1 cellular context compared by ENCODE assay signal in genomic region chr20:32893878-32894483, GRCh38.
A peak's percentile ranks its signal among the peaks of the same experiment; 100 is the strongest.
TF ChIP-seq lines count a peak whose summit lies in the region.

No MANE protein-coding gene starts in this region.

TF ChIP-seq in HepG2, 621 proteins besides CTCF, POLR2A, EP300 and RAD21 (continues in another document):
- TF ChIP-seq, protein P1, sequence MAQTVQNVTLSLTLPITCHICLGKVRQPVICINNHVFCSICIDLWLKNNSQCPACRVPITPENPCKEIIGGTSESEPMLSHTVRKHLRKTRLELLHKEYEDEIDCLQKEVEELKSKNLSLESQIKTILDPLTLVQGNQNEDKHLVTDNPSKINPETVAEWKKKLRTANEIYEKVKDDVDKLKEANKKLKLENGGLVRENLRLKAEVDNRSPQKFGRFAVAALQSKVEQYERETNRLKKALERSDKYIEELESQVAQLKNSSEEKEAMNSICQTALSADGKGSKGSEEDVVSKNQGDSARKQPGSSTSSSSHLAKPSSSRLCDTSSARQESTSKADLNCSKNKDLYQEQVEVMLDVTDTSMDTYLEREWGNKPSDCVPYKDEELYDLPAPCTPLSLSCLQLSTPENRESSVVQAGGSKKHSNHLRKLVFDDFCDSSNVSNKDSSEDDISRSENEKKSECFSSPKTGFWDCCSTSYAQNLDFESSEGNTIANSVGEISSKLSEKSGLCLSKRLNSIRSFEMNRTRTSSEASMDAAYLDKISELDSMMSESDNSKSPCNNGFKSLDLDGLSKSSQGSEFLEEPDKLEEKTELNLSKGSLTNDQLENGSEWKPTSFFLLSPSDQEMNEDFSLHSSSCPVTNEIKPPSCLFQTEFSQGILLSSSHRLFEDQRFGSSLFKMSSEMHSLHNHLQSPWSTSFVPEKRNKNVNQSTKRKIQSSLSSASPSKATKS (CRISPR knock-in tag; IDR thresholded peaks at IDR 0.05), result no peak
- 0 out of 2 replicates have a peak, but pooled peaks have one; percentile 37 for TF ChIP-seq RXRB (CRISPR knock-in tag; IDR thresholded peaks at IDR 0.05; ENCODE audit: borderline replicate concordance)
- no peak for TF ChIP-seq BHLHE40 (IDR thresholded peaks at IDR 0.05; ENCODE audit: low read length)
- TF ChIP-seq KMT2A (CRISPR knock-in tag; IDR thresholded peaks at IDR 0.05), result peak; percentile 23; the same call in 1 of the 2 replicates
- TF ChIP-seq, protein P2, sequence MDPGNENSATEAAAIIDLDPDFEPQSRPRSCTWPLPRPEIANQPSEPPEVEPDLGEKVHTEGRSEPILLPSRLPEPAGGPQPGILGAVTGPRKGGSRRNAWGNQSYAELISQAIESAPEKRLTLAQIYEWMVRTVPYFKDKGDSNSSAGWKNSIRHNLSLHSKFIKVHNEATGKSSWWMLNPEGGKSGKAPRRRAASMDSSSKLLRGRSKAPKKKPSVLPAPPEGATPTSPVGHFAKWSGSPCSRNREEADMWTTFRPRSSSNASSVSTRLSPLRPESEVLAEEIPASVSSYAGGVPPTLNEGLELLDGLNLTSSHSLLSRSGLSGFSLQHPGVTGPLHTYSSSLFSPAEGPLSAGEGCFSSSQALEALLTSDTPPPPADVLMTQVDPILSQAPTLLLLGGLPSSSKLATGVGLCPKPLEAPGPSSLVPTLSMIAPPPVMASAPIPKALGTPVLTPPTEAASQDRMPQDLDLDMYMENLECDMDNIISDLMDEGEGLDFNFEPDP (CRISPR knock-in tag; conservative IDR thresholded peaks at IDR 0.05), result no peak
- 0 out of 2 replicates have a peak, but pooled peaks have one; percentile 23 for TF ChIP-seq DNMT1 (CRISPR knock-in tag; IDR thresholded peaks at IDR 0.05)
- TF ChIP-seq KLF11 (CRISPR knock-in tag; IDR thresholded peaks at IDR 0.05), result no peak
- no peak for TF ChIP-seq ZNF33B (CRISPR knock-in tag; IDR thresholded peaks at IDR 0.05)
- peak; percentile 27; the same call in 1 of the 2 replicates for TF ChIP-seq SAP130 (CRISPR knock-in tag; IDR thresholded peaks at IDR 0.05; ENCODE audit: low read depth)
- peak; percentile 13; the same call in 1 of the 2 replicates for TF ChIP-seq SMAD1 (CRISPR knock-in tag; IDR thresholded peaks at IDR 0.05; ENCODE audit: borderline replicate concordance, low read depth)
- no peak for TF ChIP-seq GATAD1 (CRISPR knock-in tag; IDR thresholded peaks at IDR 0.05)
- TF ChIP-seq IRF2 (CRISPR knock-in tag; IDR thresholded peaks at IDR 0.05), result peak; percentile 24; the same call in 1 of the 2 replicates
- TF ChIP-seq, protein P3, sequence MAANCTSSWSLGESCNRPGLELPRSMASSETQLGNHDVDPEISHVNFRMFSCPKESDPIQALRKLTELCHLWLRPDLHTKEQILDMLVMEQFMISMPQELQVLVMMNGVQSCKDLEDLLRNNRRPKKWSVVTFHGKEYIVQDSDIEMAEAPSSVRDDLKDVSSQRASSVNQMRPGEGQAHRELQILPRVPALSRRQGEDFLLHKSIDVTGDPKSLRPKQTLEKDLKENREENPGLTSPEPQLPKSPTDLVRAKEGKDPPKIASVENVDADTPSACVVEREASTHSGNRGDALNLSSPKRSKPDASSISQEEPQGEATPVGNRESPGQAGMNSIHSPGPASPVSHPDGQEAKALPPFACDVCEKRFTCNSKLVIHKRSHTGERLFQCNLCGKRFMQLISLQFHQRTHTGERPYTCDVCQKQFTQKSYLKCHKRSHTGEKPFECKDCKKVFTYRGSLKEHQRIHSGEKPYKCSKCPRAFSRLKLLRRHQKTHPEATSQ (CRISPR knock-in tag; IDR thresholded peaks at IDR 0.05; ENCODE audit: borderline replicate concordance), result 0 out of 2 replicates have a peak, but pooled peaks have one; percentile 35
- TF ChIP-seq SALL1 (CRISPR knock-in tag; IDR thresholded peaks at IDR 0.05), result peak; percentile 33; the same call in 1 of the 2 replicates
- TF ChIP-seq HINFP (CRISPR knock-in tag; IDR thresholded peaks at IDR 0.05; ENCODE audit: low read depth), result no peak
- 0 out of 2 replicates have a peak, but pooled peaks have one; percentile 50 for TF ChIP-seq TARDBP (CRISPR knock-in tag; IDR thresholded peaks at IDR 0.05)
- no peak; the same call in 1 of the 2 replicates for TF ChIP-seq MXD4 (CRISPR knock-in tag; IDR thresholded peaks at IDR 0.05)
- no peak for TF ChIP-seq ZNF530 (CRISPR knock-in tag; IDR thresholded peaks at IDR 0.05; ENCODE audit: low read depth)
- TF ChIP-seq DR1 (CRISPR knock-in tag; IDR thresholded peaks at IDR 0.05), result no peak
- no peak for TF ChIP-seq ZNF333 (CRISPR knock-in tag; IDR thresholded peaks at IDR 0.05; ENCODE audit: borderline replicate concordance)
- TF ChIP-seq, protein P4, sequence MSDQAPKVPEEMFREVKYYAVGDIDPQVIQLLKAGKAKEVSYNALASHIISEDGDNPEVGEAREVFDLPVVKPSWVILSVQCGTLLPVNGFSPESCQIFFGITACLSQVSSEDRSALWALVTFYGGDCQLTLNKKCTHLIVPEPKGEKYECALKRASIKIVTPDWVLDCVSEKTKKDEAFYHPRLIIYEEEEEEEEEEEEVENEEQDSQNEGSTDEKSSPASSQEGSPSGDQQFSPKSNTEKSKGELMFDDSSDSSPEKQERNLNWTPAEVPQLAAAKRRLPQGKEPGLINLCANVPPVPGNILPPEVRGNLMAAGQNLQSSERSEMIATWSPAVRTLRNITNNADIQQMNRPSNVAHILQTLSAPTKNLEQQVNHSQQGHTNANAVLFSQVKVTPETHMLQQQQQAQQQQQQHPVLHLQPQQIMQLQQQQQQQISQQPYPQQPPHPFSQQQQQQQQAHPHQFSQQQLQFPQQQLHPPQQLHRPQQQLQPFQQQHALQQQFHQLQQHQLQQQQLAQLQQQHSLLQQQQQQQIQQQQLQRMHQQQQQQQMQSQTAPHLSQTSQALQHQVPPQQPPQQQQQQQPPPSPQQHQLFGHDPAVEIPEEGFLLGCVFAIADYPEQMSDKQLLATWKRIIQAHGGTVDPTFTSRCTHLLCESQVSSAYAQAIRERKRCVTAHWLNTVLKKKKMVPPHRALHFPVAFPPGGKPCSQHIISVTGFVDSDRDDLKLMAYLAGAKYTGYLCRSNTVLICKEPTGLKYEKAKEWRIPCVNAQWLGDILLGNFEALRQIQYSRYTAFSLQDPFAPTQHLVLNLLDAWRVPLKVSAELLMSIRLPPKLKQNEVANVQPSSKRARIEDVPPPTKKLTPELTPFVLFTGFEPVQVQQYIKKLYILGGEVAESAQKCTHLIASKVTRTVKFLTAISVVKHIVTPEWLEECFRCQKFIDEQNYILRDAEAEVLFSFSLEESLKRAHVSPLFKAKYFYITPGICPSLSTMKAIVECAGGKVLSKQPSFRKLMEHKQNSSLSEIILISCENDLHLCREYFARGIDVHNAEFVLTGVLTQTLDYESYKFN (CRISPR knock-in tag; conservative IDR thresholded peaks at IDR 0.05), result no peak
- TF ChIP-seq POLR2G (IDR thresholded peaks at IDR 0.05; ENCODE audit: low read depth, low read length), result no peak
- TF ChIP-seq ZNF780A (CRISPR knock-in tag; IDR thresholded peaks at IDR 0.05), result no peak
- TF ChIP-seq, protein P5, sequence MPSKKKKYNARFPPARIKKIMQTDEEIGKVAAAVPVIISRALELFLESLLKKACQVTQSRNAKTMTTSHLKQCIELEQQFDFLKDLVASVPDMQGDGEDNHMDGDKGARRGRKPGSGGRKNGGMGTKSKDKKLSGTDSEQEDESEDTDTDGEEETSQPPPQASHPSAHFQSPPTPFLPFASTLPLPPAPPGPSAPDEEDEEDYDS (CRISPR knock-in tag; IDR thresholded peaks at IDR 0.05), result no peak
- TF ChIP-seq, protein P6, sequence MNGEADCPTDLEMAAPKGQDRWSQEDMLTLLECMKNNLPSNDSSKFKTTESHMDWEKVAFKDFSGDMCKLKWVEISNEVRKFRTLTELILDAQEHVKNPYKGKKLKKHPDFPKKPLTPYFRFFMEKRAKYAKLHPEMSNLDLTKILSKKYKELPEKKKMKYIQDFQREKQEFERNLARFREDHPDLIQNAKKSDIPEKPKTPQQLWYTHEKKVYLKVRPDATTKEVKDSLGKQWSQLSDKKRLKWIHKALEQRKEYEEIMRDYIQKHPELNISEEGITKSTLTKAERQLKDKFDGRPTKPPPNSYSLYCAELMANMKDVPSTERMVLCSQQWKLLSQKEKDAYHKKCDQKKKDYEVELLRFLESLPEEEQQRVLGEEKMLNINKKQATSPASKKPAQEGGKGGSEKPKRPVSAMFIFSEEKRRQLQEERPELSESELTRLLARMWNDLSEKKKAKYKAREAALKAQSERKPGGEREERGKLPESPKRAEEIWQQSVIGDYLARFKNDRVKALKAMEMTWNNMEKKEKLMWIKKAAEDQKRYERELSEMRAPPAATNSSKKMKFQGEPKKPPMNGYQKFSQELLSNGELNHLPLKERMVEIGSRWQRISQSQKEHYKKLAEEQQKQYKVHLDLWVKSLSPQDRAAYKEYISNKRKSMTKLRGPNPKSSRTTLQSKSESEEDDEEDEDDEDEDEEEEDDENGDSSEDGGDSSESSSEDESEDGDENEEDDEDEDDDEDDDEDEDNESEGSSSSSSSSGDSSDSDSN (CRISPR knock-in tag; IDR thresholded peaks at IDR 0.05), result peak; percentile 39; the same call in 1 of the 2 replicates
- TF ChIP-seq HNF1B (CRISPR knock-in tag; IDR thresholded peaks at IDR 0.05), result peak; percentile 51
- TF ChIP-seq, protein P7, sequence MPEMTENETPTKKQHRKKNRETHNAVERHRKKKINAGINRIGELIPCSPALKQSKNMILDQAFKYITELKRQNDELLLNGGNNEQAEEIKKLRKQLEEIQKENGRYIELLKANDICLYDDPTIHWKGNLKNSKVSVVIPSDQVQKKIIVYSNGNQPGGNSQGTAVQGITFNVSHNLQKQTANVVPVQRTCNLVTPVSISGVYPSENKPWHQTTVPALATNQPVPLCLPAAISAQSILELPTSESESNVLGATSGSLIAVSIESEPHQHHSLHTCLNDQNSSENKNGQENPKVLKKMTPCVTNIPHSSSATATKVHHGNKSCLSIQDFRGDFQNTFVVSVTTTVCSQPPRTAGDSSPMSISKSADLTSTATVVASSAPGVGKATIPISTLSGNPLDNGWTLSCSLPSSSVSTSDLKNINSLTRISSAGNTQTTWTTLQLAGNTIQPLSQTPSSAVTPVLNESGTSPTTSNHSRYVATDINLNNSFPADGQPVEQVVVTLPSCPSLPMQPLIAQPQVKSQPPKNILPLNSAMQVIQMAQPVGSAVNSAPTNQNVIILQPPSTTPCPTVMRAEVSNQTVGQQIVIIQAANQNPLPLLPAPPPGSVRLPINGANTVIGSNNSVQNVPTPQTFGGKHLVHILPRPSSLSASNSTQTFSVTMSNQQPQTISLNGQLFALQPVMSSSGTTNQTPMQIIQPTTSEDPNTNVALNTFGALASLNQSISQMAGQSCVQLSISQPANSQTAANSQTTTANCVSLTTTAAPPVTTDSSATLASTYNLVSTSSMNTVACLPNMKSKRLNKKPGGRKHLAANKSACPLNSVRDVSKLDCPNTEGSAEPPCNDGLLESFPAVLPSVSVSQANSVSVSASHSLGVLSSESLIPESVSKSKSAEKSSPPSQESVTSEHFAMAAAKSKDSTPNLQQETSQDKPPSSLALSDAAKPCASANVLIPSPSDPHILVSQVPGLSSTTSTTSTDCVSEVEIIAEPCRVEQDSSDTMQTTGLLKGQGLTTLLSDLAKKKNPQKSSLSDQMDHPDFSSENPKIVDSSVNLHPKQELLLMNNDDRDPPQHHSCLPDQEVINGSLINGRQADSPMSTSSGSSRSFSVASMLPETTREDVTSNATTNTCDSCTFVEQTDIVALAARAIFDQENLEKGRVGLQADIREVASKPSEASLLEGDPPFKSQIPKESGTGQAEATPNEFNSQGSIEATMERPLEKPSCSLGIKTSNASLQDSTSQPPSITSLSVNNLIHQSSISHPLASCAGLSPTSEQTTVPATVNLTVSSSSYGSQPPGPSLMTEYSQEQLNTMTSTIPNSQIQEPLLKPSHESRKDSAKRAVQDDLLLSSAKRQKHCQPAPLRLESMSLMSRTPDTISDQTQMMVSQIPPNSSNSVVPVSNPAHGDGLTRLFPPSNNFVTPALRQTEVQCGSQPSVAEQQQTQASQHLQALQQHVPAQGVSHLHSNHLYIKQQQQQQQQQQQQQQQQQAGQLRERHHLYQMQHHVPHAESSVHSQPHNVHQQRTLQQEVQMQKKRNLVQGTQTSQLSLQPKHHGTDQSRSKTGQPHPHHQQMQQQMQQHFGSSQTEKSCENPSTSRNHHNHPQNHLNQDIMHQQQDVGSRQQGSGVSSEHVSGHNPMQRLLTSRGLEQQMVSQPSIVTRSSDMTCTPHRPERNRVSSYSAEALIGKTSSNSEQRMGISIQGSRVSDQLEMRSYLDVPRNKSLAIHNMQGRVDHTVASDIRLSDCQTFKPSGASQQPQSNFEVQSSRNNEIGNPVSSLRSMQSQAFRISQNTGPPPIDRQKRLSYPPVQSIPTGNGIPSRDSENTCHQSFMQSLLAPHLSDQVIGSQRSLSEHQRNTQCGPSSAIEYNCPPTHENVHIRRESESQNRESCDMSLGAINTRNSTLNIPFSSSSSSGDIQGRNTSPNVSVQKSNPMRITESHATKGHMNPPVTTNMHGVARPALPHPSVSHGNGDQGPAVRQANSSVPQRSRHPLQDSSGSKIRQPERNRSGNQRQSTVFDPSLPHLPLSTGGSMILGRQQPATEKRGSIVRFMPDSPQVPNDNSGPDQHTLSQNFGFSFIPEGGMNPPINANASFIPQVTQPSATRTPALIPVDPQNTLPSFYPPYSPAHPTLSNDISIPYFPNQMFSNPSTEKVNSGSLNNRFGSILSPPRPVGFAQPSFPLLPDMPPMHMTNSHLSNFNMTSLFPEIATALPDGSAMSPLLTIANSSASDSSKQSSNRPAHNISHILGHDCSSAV (CRISPR knock-in tag; IDR thresholded peaks at IDR 0.05; ENCODE audit: borderline replicate concordance), result no peak
- TF ChIP-seq ZNF331 (CRISPR knock-in tag; IDR thresholded peaks at IDR 0.05), result peak; percentile 20; the same call in 1 of the 2 replicates
- TF ChIP-seq NRL (CRISPR knock-in tag; IDR thresholded peaks at IDR 0.05; ENCODE audit: borderline replicate concordance), result 0 out of 2 replicates have a peak, but pooled peaks have one; percentile 17
- no peak for TF ChIP-seq ZNF496 (CRISPR knock-in tag; IDR thresholded peaks at IDR 0.05; ENCODE audit: insufficient replicate concordance)
- 0 out of 2 replicates have a peak, but pooled peaks have one; percentile 45 for TF ChIP-seq SPEN (CRISPR knock-in tag; IDR thresholded peaks at IDR 0.05; ENCODE audit: low read depth)
- TF ChIP-seq, protein P8, sequence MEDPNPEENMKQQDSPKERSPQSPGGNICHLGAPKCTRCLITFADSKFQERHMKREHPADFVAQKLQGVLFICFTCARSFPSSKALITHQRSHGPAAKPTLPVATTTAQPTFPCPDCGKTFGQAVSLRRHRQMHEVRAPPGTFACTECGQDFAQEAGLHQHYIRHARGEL (CRISPR knock-in tag; IDR thresholded peaks at IDR 0.05), result no peak
